22 cellular contexts compared by ENCODE assay signal in genomic region chr3:80263260-80263659, GRCh38.
DNase-seq lines count a peak whose midpoint lies in the region; ATAC-seq and TF ChIP-seq lines count a peak whose summit lies in the region.
"Had no signal": no experiment of that assay in that cellular context is flagged by ENCODE, and none has a peak within 500 bp of the region (broad histone marks: within the 10 kb centered on the region; RNA-seq: fewer than 3 reads in every experiment).

No MANE protein-coding gene starts in this region.

- no peak overlapping the region for H3K9ac ChIP-seq in BLaER1

- H3K27me3 ChIP-seq in BLaER1 (no peaks in the 10 kb centered on the region), transverse colon (no peaks in the 10 kb centered on the region)

- no peak for TF ChIP-seq EP300 in transverse colon (IDR thresholded peaks at IDR 0.05; ENCODE audit: low read depth)

- no peaks in the 10 kb centered on the region for H3K36me3 ChIP-seq in BLaER1
- no peaks in the 10 kb centered on the region for H3K36me3 ChIP-seq in transverse colon

- peak; percentile 55 for DNase-seq in HT1080 (ENCODE audit: low read depth)
- DNase-seq in OCI-M1 (lab: John Stamatoyannopoulos, UW): peak; percentile 1
- DNase-seq in astrocyte of the spinal cord (ENCODE audit: low read depth, low spot score): peak; percentile 55
- no peak for DNase-seq in GM10266 (ENCODE audit: extremely low spot score)
- no peak for DNase-seq in stimulated activated CD8-positive, alpha-beta memory T cell treated with anti-CD3 and anti-CD28 coated beads, Interleukin-4, amount 100 ng/mL, for 48 hours
- no peak for DNase-seq in transverse colon
- DNase-seq: Calu3; CD4-positive, alpha-beta memory T cell; EL; NCI-H1048; NCI-H1436 treated with DMSO at 0.1 percent for 48 hours; NCI-H2029 treated with DMSO at 0.1 percent for 48 hours; NCI-H2171; NCI-H446; NCI-H748 treated with DMSO at 0.1 percent for 48 hours; NK-92 treated with Interleukin-12 subunit alpha and Interleukin-12 subunit beta, amount 100 ng/mL, for 24 hours; PC-3 had no signal

- peaks cover 10% of the 10 kb centered on the region for H3K4me1 ChIP-seq in BLaER1
- no peaks in the 10 kb centered on the region for H3K4me1 ChIP-seq in transverse colon

- no peaks in the 10 kb centered on the region for H4K20me1 ChIP-seq in BLaER1

- no peak for TF ChIP-seq POLR2A in transverse colon (IDR thresholded peaks at IDR 0.05)

- WGBS in transverse colon (ENCODE audit: low coverage in 1 of 2), 2 donors: 49 to 52% methylated on average over 3 of the region's 3 CpGs

- H3K4me2 ChIP-seq in BLaER1: peak overlapping the region; percentile 34; the same call in 1 of the 2 replicates

- no peak for ATAC-seq in GM21381 (IDR thresholded peaks at IDR 0.05; ENCODE audit: unreplicated experiment)
- ATAC-seq: HCT116, K562, PC-3 had no signal

- no peaks in the 10 kb centered on the region for H3K9me3 ChIP-seq in BLaER1
- no peaks in the 10 kb centered on the region for H3K9me3 ChIP-seq in transverse colon

- in situ Hi-C loops in astrocyte of the spinal cord (cut with HindIII; ENCODE audit: low sequenced_read_pairs): no loop called here
- in situ Hi-C loops in transverse colon (cut with MboI; ENCODE audit: low pct_ligation_motif_present in 1 of 4, low pct_unique_long_range_greater_than_20kb in 1 of 4, low sequenced_read_pairs in 3 of 4): no loop called here

- TF ChIP-seq CTCF in astrocyte of the spinal cord (IDR thresholded peaks at IDR 0.05; ENCODE audit: low read depth, low read length) (no peak), GM10266 (IDR thresholded peaks at IDR 0.05; ENCODE audit: control insufficient read depth, insufficient read depth, low read depth, missing control alignments) (no peak), transverse colon (IDR thresholded peaks at IDR 0.05) (no peak)

- H3K4me3 ChIP-seq in BLaER1: no peak overlapping the region
- no peak overlapping the region for H3K4me3 ChIP-seq in astrocyte of the spinal cord (ENCODE audit: low read depth, low read length)
- no peak overlapping the region for H3K4me3 ChIP-seq in transverse colon
- H3K4me3 ChIP-seq: K562 had no signal

- intact Hi-C loops in transverse colon (cut with DNase I; ENCODE audit: low total_unique reads): no loop called here

- H3K27ac ChIP-seq in BLaER1 (no peak overlapping the region), transverse colon (no peak overlapping the region)
- H3K27ac ChIP-seq: RWPE1 had no signal

Comparison
In these comparisons a context has a peak if more than half of its experiments do, and no peak if none do; other contexts are left out.
1. DNase-seq: peak in HT1080 (single experiment), OCI-M1 (single experiment) and astrocyte of the spinal cord (single experiment); none in GM10266 (single experiment), stimulated activated CD8-positive, alpha-beta memory T cell treated with anti-CD3 and anti-CD28 coated beads, Interleukin-4, amount 100 ng/mL, for 48 hours (single experiment) and transverse colon (single experiment).